In genomic region chr1:107920999-107921398, GRCh38 we compare ENCODE assay signal across 20 cellular contexts. TPM values are rescaled to one million over a fixed set of nuclear protein-coding genes. Genes with fewer than 3 reads are reported as not detected.
DNase-seq lines count a peak whose midpoint lies in the region; ATAC-seq and TF ChIP-seq lines count a peak whose summit lies in the region.
"Had no signal": no experiment of that assay in that cellular context is flagged by ENCODE, and none has a peak within 500 bp of the region (broad histone marks: within the 10 kb centered on the region; RNA-seq: fewer than 3 reads in every experiment).

No MANE protein-coding gene starts in this region.

- peak overlapping the region; percentile 49 for H3K4me3 Mint-ChIP-seq in natural killer cell treated with Interleukin-12 subunit alpha and Interleukin-12 subunit beta and Interleukin-15 and Interleukin-18, amount 100 ng/mL, for 72 hours
- no peak overlapping the region for H3K4me3 Mint-ChIP-seq in neural progenitor cell
- H3K4me3 Mint-ChIP-seq: CD14-positive monocyte had no signal

- no peak overlapping the region for H2AFZ ChIP-seq in DND-41 (ENCODE audit: low read depth, low read length)
- no peak overlapping the region for H2AFZ ChIP-seq in neural progenitor cell (replicated peaks)

- H3K9me3 Mint-ChIP-seq in natural killer cell treated with Interleukin-12 subunit alpha and Interleukin-12 subunit beta and Interleukin-15 and Interleukin-18, amount 100 ng/mL, for 72 hours = no peaks in the 10 kb centered on the region
- peaks cover 3% of the 10 kb centered on the region for H3K9me3 Mint-ChIP-seq in neural progenitor cell

- DNase-seq in DND-41 = no peak
- peak; percentile 17 for DNase-seq in UCSD-AML1 (lab: John Stamatoyannopoulos, UW; ENCODE audit: unreplicated experiment)
- no peak for DNase-seq in natural killer cell treated with Interleukin-12 subunit alpha and Interleukin-12 subunit beta and Interleukin-15 and Interleukin-18, amount 100 ng/mL, for 72 hours (ENCODE audit: low spot score)
- DNase-seq in NCI-H345 treated with DMSO at 0.1 percent for 48 hours (lab: John Stamatoyannopoulos, UW; ENCODE audit: unreplicated experiment) = no peak
- DNase-seq in neural progenitor cell (ENCODE audit: low spot score) = no peak
- DNase-seq: DMS 273 treated with DMSO at 0.1 percent for 48 hours, GDM1, H7, Kasumi-1, MM.1S, NCI-H1092, NCI-H187, NCI-H2107, NCI-H345, NCI-H526 treated with DMSO at 0.1 percent for 48 hours had no signal

- H3K9ac ChIP-seq in BLaER1 = no peak overlapping the region
- peak overlapping the region; percentile 54 for H3K9ac ChIP-seq in DND-41 (ENCODE audit: low read depth, low read length)
- H3K9ac ChIP-seq in neural progenitor cell = no peak overlapping the region

- H3K27ac ChIP-seq in BLaER1 (no peak overlapping the region), DND-41 (ENCODE audit: low read length) (peak overlapping the region; percentile 96), neural progenitor cell (no peak overlapping the region)

- TF ChIP-seq CTCF in DND-41 (IDR thresholded peaks at IDR 0.05; ENCODE audit: borderline replicate concordance, extremely low read depth, low read length, poor library complexity, severe bottlenecking) (no peak), neural progenitor cell (IDR thresholded peaks at IDR 0.05) (no peak)

- H3K36me3 ChIP-seq in BLaER1 (peaks cover 29% of the 10 kb centered on the region), DND-41 (ENCODE audit: insufficient read depth, low read length) (no peaks in the 10 kb centered on the region), neural progenitor cell (no peaks in the 10 kb centered on the region)

- peaks cover 53% of the 10 kb centered on the region for H4K20me1 ChIP-seq in BLaER1
- H4K20me1 ChIP-seq in DND-41 (ENCODE audit: insufficient read depth, low read length) = no peaks in the 10 kb centered on the region
- H4K20me1 ChIP-seq in neural progenitor cell (ENCODE audit: low read depth) = no peaks in the 10 kb centered on the region

- no peaks in the 10 kb centered on the region for H3K27me3 Mint-ChIP-seq in natural killer cell treated with Interleukin-12 subunit alpha and Interleukin-12 subunit beta and Interleukin-15 and Interleukin-18, amount 100 ng/mL, for 72 hours
- H3K27me3 Mint-ChIP-seq in neural progenitor cell (ENCODE audit: insufficient read depth, low read depth) = no peaks in the 10 kb centered on the region
- H3K27me3 Mint-ChIP-seq: IgD-negative memory B cell had no signal

- H3K79me2 ChIP-seq in DND-41 (ENCODE audit: insufficient read depth, low read length) = peaks cover 89% of the 10 kb centered on the region
- no peaks in the 10 kb centered on the region for H3K79me2 ChIP-seq in neural progenitor cell (ENCODE audit: low read depth)

- H3K9me3 ChIP-seq in BLaER1 (peaks cover 25% of the 10 kb centered on the region), DND-41 (ENCODE audit: insufficient read depth, low read length, severe bottlenecking) (no peaks in the 10 kb centered on the region), neural progenitor cell (ENCODE audit: low read depth) (no peaks in the 10 kb centered on the region)

- H3K4me2 ChIP-seq in BLaER1 (peak overlapping the region; percentile 58), DND-41 (ENCODE audit: insufficient read depth, low read length) (peak overlapping the region; percentile 66), neural progenitor cell (no peak overlapping the region)

- H3K36me3 Mint-ChIP-seq in natural killer cell treated with Interleukin-12 subunit alpha and Interleukin-12 subunit beta and Interleukin-15 and Interleukin-18, amount 100 ng/mL, for 72 hours = peaks cover 4% of the 10 kb centered on the region
- no peaks in the 10 kb centered on the region for H3K36me3 Mint-ChIP-seq in neural progenitor cell
- H3K36me3 Mint-ChIP-seq: CD14-positive monocyte had no signal

- H3F3A ChIP-seq in neural progenitor cell (ENCODE audit: low read depth) = no peaks in the 10 kb centered on the region

- peaks cover 53% of the 10 kb centered on the region for H3K4me1 ChIP-seq in BLaER1
- peaks cover 60% of the 10 kb centered on the region for H3K4me1 ChIP-seq in DND-41 (ENCODE audit: insufficient read depth, low read length)
- no peaks in the 10 kb centered on the region for H3K4me1 ChIP-seq in neural progenitor cell

- peak overlapping the region; percentile 48 to 73 for H3K27ac Mint-ChIP-seq in natural killer cell treated with Interleukin-12 subunit alpha and Interleukin-12 subunit beta and Interleukin-15 and Interleukin-18, amount 100 ng/mL, for 72 hours
- H3K27ac Mint-ChIP-seq in neural progenitor cell = no peak overlapping the region

- H3K4me3 ChIP-seq in BLaER1 = no peak overlapping the region
- H3K4me3 ChIP-seq in DND-41 (ENCODE audit: low read depth in 1 of 2, low read length in 2 of 2) = no peak overlapping the region
- H3K4me3 ChIP-seq in neural progenitor cell = no peak overlapping the region

- peaks cover 43 to 72% of the 10 kb centered on the region in 2 donors for H3K4me1 Mint-ChIP-seq in natural killer cell treated with Interleukin-12 subunit alpha and Interleukin-12 subunit beta and Interleukin-15 and Interleukin-18, amount 100 ng/mL, for 72 hours (ENCODE audit: low read depth in 2 of 2)
- no peaks in the 10 kb centered on the region for H3K4me1 Mint-ChIP-seq in neural progenitor cell

- ATAC-seq in DND-41 (ENCODE audit: insufficient read depth, low read depth) = 0 out of 3 replicates have a peak, but pooled peaks have one; percentile 18
- ATAC-seq in natural killer cell treated with Interleukin-12 subunit alpha and Interleukin-12 subunit beta and Interleukin-15 and Interleukin-18, amount 100 ng/mL, for 72 hours = no peak
- ATAC-seq in HG02642 (IDR thresholded peaks at IDR 0.05; ENCODE audit: poor library complexity, unreplicated experiment) = no peak
- ATAC-seq: Right ventricle myocardium inferior had no signal

- H3K27me3 ChIP-seq in BLaER1 (no peaks in the 10 kb centered on the region), DND-41 (ENCODE audit: insufficient read depth, low read length, poor library complexity) (no peaks in the 10 kb centered on the region), neural progenitor cell (no peaks in the 10 kb centered on the region)

RNA-seq across cellular contexts. Expression of gene VAV3, which starts 44.0 kb away (rescaled TPM):
- 10 to 100 TPM; 11.6 to 14.1 TPM for total RNA-seq in natural killer cell treated with Interleukin-12 subunit alpha and Interleukin-12 subunit beta and Interleukin-15 and Interleukin-18, amount 100 ng/mL, for 72 hours
- 1.1 and 1.7 TPM in 2 replicates for total RNA-seq in neural progenitor cell (ENCODE audit: low replicate concordance)
